In genomic region chr11:9808943-9809342, GRCh38 we compare ENCODE assay signal across 23 cellular contexts.
A peak's percentile ranks its signal among the peaks of the same experiment; 100 is the strongest.
DNase-seq lines count a peak whose midpoint lies in the region; ATAC-seq, FAIRE-seq and TF ChIP-seq lines count a peak whose summit lies in the region.
"Had no signal": no experiment of that assay in that cellular context is flagged by ENCODE, and none has a peak within 500 bp of the region (broad histone marks: within the 10 kb centered on the region; RNA-seq: fewer than 3 reads in every experiment).

No MANE protein-coding gene starts in this region.

- H3K4me3 ChIP-seq in A549 (no peak overlapping the region), upper lobe of left lung (no peak overlapping the region)
- H3K4me3 ChIP-seq: dorsolateral prefrontal cortex, esophagus squamous epithelium, heart left ventricle, PC-9, transverse colon had no signal

- intact Hi-C loops in left cardiac atrium (cut with DNase I): no loop called here

- TF ChIP-seq RAD21 in A549 (conservative IDR thresholded peaks at IDR 0.05 in 1 of 2, IDR thresholded peaks at IDR 0.05 in 1 of 2): no peak

- ATAC-seq in A549 (no peak), upper lobe of left lung (ENCODE audit: low FRiP score in 2 of 2) (no peak), left cardiac atrium (no peak), GM19023 (IDR thresholded peaks at IDR 0.05; ENCODE audit: unreplicated experiment) (no peak)
- ATAC-seq: CD8-positive, alpha-beta T cell; heart left ventricle; natural killer cell; stimulated activated memory B cell treated with anti-CD40 and anti-IgM and Interleukin-4, amounts not matched to agents 10 μg/mL and 1 μg/mL and 100 μg/mL, for 72 hours had no signal

- peaks cover 0 to 58% (median 6%) of the 10 kb centered on the region in 4 donors for H3K36me3 ChIP-seq in upper lobe of left lung

- TF ChIP-seq POLR2A in A549 (IDR thresholded peaks at IDR 0.05; ENCODE audit: low read length) (no peak), upper lobe of left lung (IDR thresholded peaks at IDR 0.05) (no peak)

- FAIRE-seq in A549 (lab: Jason Lieb, UNC) (no peak), TTC549 (lab: Jason Lieb, UNC) (peak; percentile 15)

- no peak for TF ChIP-seq CTCF in A549 (IDR thresholded peaks at IDR 0.05)
- TF ChIP-seq CTCF in upper lobe of left lung (IDR thresholded peaks at IDR 0.05): no peak

- CTCF ChIA-PET in A549 (lab: Yijun Ruan, JAX): interaction anchor here (0.6 to 1.0 kb wide), 2 partner anchors 24 to 204 kb away, joined by 3 read pairs; no protein-coding TSS in a partner anchor

- 84% methylated on average over 7 of the region's 7 CpGs for WGBS in A549 (ENCODE audit: missing lambda C conversion rate)
- 90 to 93% methylated on average over 7 of the region's 7 CpGs for WGBS in upper lobe of left lung, 2 donors

- DNase-seq in A549 (ENCODE audit: low read depth in 1 of 2, low spot score in 1 of 2) (no peak), HT1080 (ENCODE audit: low read depth) (peak; percentile 47), foreskin melanocyte (peak; percentile 69), upper lobe of left lung (no peak), left cardiac atrium (no peak), medulla oblongata (ENCODE audit: extremely low spot score) (no peak)
- DNase-seq: activated CD4-positive, alpha-beta T cell treated with anti-CD3 and anti-CD28 coated beads, Interleukin-2, amount 50 U/mL, for 4 hours; activated naive CD4-positive, alpha-beta T cell treated with anti-CD3 and anti-CD28 coated beads for 36 hours; activated T-cell treated with anti-CD3 and anti-CD28 coated beads, Interleukin-2, amount 50 U/mL, for 1 hour; CD8-positive, alpha-beta T cell; dorsolateral prefrontal cortex; EL; esophagus squamous epithelium; heart left ventricle; natural killer cell; NCI-H1105; NCI-H2107; NCI-H526 treated with DMSO at 0.1 percent for 48 hours; PC-9; transverse colon had no signal

- peaks cover 5% of the 10 kb centered on the region for H3K4me1 ChIP-seq in A549
- no peaks in the 10 kb centered on the region for H3K4me1 ChIP-seq in upper lobe of left lung

- H3K27ac ChIP-seq in A549: no peak overlapping the region
- no peak overlapping the region for H3K27ac ChIP-seq in upper lobe of left lung
- H3K27ac ChIP-seq: dorsolateral prefrontal cortex, esophagus squamous epithelium, heart left ventricle, PC-9 had no signal

- TF ChIP-seq EP300 in A549 (IDR thresholded peaks at IDR 0.05) (no peak), upper lobe of left lung (IDR thresholded peaks at IDR 0.05) (no peak)

- POLR2A ChIA-PET in A549 (lab: Yijun Ruan, JAX): no interaction called here

- H3K9me3 ChIP-seq in A549: no peaks in the 10 kb centered on the region
- H3K9me3 ChIP-seq in upper lobe of left lung: no peaks in the 10 kb centered on the region
- H3K9me3 ChIP-seq: esophagus squamous epithelium, heart left ventricle, transverse colon had no signal

- H3K27me3 ChIP-seq in upper lobe of left lung: no peaks in the 10 kb centered on the region
- H3K27me3 ChIP-seq: dorsolateral prefrontal cortex, esophagus squamous epithelium, heart left ventricle, transverse colon had no signal

- no peak overlapping the region for H3K4me2 ChIP-seq in A549
- H3K4me2 ChIP-seq: PC-9 had no signal

TF ChIP-seq in A549, 52 proteins besides CTCF, POLR2A, EP300 and RAD21:
- TF ChIP-seq FOSL2 (IDR thresholded peaks at IDR 0.05) (no peak), FOSL2 (CRISPR knock-in tag; IDR thresholded peaks at IDR 0.05) (0 out of 2 replicates have a peak, but pooled peaks have one; percentile 6), MAFK (IDR thresholded peaks at IDR 0.05; ENCODE audit: partially characterized antibody) (no peak), RCOR1 (IDR thresholded peaks at IDR 0.05; ENCODE audit: low read depth, low read length) (no peak)

Comparison
In these comparisons a context has a peak if more than half of its experiments do, and no peak if none do; other contexts are left out.
1. DNase-seq: peak in HT1080 (single experiment) and foreskin melanocyte (single experiment); none in A549 (0 of 2), upper lobe of left lung (0 of 2), left cardiac atrium (single experiment) and medulla oblongata (single experiment).